In the genomic region with DNA sequence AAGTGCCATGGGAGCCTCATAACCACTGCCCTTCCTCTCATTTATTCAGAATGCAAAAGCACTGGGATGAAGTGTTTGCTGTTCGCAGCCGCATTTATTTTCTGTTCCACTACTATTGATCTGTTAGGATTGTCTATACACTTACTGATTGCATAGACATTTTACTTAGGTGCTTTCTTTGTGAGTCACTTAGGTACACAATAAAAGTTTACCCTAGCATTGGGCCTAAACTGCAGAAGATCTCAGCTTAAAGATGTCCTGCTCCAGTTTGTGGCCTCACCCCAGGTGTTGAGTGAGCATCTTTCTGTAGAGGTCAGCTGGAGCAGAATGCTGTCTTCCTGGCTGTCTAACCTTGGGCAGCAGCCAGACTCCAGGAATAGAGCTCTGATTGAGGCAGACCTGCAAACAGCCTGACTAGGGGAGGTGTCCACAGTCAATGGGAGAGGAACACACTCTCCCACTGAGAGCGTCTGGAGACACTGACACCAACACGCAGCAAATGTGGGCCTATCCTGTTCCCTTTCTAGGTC, we compare ENCODE assay signal across 1 cellular context.
TF ChIP-seq lines count a peak whose summit lies in the region.

No MANE protein-coding gene starts in this region.

TF ChIP-seq in HepG2, 621 proteins besides CTCF, POLR2A, EP300 and RAD21 (continued from another document and continues in another):
- TF ChIP-seq, protein P1, sequence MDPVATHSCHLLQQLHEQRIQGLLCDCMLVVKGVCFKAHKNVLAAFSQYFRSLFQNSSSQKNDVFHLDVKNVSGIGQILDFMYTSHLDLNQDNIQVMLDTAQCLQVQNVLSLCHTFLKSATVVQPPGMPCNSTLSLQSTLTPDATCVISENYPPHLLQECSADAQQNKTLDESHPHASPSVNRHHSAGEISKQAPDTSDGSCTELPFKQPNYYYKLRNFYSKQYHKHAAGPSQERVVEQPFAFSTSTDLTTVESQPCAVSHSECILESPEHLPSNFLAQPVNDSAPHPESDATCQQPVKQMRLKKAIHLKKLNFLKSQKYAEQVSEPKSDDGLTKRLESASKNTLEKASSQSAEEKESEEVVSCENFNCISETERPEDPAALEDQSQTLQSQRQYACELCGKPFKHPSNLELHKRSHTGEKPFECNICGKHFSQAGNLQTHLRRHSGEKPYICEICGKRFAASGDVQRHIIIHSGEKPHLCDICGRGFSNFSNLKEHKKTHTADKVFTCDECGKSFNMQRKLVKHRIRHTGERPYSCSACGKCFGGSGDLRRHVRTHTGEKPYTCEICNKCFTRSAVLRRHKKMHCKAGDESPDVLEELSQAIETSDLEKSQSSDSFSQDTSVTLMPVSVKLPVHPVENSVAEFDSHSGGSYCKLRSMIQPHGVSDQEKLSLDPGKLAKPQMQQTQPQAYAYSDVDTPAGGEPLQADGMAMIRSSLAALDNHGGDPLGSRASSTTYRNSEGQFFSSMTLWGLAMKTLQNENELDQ (CRISPR knock-in tag; IDR thresholded peaks at IDR 0.05; ENCODE audit: borderline replicate concordance): no peak
- TF ChIP-seq ZSCAN25 (CRISPR knock-in tag; IDR thresholded peaks at IDR 0.05) (no peak), HMGA1 (CRISPR knock-in tag; conservative IDR thresholded peaks at IDR 0.05) (no peak), DNMT1 (CRISPR knock-in tag; IDR thresholded peaks at IDR 0.05) (no peak), FLYWCH1 (CRISPR knock-in tag; IDR thresholded peaks at IDR 0.05) (no peak), KLF16 (CRISPR knock-in tag; IDR thresholded peaks at IDR 0.05) (peak in 1 of 2 experiments; percentile 91; a peak in 2 of 4 replicates), ELF4 (CRISPR knock-in tag; IDR thresholded peaks at IDR 0.05; ENCODE audit: borderline replicate concordance) (no peak), ERF (CRISPR knock-in tag; IDR thresholded peaks at IDR 0.05) (peak; percentile 67), PREB (CRISPR knock-in tag; IDR thresholded peaks at IDR 0.05) (no peak), ZNF737 (CRISPR knock-in tag; IDR thresholded peaks at IDR 0.05; ENCODE audit: borderline replicate concordance) (no peak), POLR2G (IDR thresholded peaks at IDR 0.05; ENCODE audit: low read depth, low read length) (no peak), CHD2 (IDR thresholded peaks at IDR 0.05; ENCODE audit: low read depth, low read length) (no peak), NR1H2 (CRISPR knock-in tag; IDR thresholded peaks at IDR 0.05; ENCODE audit: borderline replicate concordance, low read depth) (no peak), RBAK (CRISPR knock-in tag; IDR thresholded peaks at IDR 0.05) (no peak), ZHX2 (IDR thresholded peaks at IDR 0.05; ENCODE audit: low read depth) (no peak), ZHX2 (CRISPR knock-in tag; IDR thresholded peaks at IDR 0.05; ENCODE audit: borderline replicate concordance) (no peak), TBL1XR1 (IDR thresholded peaks at IDR 0.05; ENCODE audit: borderline replicate concordance, low read length, partially characterized antibody) (no peak), ZFP37 (CRISPR knock-in tag; IDR thresholded peaks at IDR 0.05; ENCODE audit: borderline replicate concordance) (no peak), LCORL (IDR thresholded peaks at IDR 0.05) (no peak), LCORL (CRISPR knock-in tag; IDR thresholded peaks at IDR 0.05) (peak; percentile 90), POLR2AphosphoS2 (IDR thresholded peaks at IDR 0.05; ENCODE audit: low read depth, low read length) (no peak), PBX3 (CRISPR knock-in tag; IDR thresholded peaks at IDR 0.05; ENCODE audit: borderline replicate concordance) (no peak), FOXJ3 (CRISPR knock-in tag; IDR thresholded peaks at IDR 0.05; ENCODE audit: borderline replicate concordance) (peak; percentile 88; the same call in 1 of the 2 replicates), GATAD2A (CRISPR knock-in tag; IDR thresholded peaks at IDR 0.05) (peak; percentile 97), TOE1 (CRISPR knock-in tag; IDR thresholded peaks at IDR 0.05) (no peak; the same call in 1 of the 2 replicates), ZNF24 (IDR thresholded peaks at IDR 0.05) (no peak), HOXA3 (CRISPR knock-in tag; IDR thresholded peaks at IDR 0.05) (peak; percentile 63; the same call in 1 of the 2 replicates), RELA (CRISPR knock-in tag; IDR thresholded peaks at IDR 0.05) (no peak), CREB1 (IDR thresholded peaks at IDR 0.05) (no peak), CREB1 (CRISPR knock-in tag; IDR thresholded peaks at IDR 0.05) (peak; percentile 72), FUBP1 (CRISPR knock-in tag; IDR thresholded peaks at IDR 0.05; ENCODE audit: borderline replicate concordance) (no peak), KDM2A (CRISPR knock-in tag; IDR thresholded peaks at IDR 0.05; ENCODE audit: borderline replicate concordance, low read depth) (peak; percentile 30; the same call in 1 of the 2 replicates), ZNF619 (CRISPR knock-in tag; IDR thresholded peaks at IDR 0.05) (no peak)
- TF ChIP-seq, protein P2, sequence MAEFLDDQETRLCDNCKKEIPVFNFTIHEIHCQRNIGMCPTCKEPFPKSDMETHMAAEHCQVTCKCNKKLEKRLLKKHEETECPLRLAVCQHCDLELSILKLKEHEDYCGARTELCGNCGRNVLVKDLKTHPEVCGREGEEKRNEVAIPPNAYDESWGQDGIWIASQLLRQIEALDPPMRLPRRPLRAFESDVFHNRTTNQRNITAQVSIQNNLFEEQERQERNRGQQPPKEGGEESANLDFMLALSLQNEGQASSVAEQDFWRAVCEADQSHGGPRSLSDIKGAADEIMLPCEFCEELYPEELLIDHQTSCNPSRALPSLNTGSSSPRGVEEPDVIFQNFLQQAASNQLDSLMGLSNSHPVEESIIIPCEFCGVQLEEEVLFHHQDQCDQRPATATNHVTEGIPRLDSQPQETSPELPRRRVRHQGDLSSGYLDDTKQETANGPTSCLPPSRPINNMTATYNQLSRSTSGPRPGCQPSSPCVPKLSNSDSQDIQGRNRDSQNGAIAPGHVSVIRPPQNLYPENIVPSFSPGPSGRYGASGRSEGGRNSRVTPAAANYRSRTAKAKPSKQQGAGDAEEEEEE (CRISPR knock-in tag; IDR thresholded peaks at IDR 0.05; ENCODE audit: borderline replicate concordance): no peak
- TF ChIP-seq, protein P3, sequence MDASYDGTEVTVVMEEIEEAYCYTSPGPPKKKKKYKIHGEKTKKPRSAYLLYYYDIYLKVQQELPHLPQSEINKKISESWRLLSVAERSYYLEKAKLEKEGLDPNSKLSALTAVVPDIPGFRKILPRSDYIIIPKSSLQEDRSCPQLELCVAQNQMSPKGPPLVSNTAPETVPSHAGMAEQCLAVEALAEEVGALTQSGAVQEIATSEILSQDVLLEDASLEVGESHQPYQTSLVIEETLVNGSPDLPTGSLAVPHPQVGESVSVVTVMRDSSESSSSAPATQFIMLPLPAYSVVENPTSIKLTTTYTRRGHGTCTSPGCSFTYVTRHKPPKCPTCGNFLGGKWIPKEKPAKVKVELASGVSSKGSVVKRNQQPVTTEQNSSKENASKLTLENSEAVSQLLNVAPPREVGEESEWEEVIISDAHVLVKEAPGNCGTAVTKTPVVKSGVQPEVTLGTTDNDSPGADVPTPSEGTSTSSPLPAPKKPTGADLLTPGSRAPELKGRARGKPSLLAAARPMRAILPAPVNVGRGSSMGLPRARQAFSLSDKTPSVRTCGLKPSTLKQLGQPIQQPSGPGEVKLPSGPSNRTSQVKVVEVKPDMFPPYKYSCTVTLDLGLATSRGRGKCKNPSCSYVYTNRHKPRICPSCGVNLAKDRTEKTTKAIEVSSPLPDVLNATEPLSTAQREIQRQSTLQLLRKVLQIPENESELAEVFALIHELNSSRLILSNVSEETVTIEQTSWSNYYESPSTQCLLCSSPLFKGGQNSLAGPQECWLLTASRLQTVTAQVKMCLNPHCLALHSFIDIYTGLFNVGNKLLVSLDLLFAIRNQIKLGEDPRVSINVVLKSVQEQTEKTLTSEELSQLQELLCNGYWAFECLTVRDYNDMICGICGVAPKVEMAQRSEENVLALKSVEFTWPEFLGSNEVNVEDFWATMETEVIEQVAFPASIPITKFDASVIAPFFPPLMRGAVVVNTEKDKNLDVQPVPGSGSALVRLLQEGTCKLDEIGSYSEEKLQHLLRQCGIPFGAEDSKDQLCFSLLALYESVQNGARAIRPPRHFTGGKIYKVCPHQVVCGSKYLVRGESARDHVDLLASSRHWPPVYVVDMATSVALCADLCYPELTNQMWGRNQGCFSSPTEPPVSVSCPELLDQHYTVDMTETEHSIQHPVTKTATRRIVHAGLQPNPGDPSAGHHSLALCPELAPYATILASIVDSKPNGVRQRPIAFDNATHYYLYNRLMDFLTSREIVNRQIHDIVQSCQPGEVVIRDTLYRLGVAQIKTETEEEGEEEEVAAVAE (CRISPR knock-in tag; IDR thresholded peaks at IDR 0.05; ENCODE audit: borderline replicate concordance): no peak
